Comparison of ENCODE assay signal across 1 cellular context in genomic region chr6:157787080-157787479, GRCh38.
TF ChIP-seq lines count a peak whose summit lies in the region.

No MANE protein-coding gene starts in this region.

TF ChIP-seq in HepG2, 621 proteins besides CTCF, POLR2A, EP300 and RAD21 (continues in another document):
- TF ChIP-seq, protein P1, sequence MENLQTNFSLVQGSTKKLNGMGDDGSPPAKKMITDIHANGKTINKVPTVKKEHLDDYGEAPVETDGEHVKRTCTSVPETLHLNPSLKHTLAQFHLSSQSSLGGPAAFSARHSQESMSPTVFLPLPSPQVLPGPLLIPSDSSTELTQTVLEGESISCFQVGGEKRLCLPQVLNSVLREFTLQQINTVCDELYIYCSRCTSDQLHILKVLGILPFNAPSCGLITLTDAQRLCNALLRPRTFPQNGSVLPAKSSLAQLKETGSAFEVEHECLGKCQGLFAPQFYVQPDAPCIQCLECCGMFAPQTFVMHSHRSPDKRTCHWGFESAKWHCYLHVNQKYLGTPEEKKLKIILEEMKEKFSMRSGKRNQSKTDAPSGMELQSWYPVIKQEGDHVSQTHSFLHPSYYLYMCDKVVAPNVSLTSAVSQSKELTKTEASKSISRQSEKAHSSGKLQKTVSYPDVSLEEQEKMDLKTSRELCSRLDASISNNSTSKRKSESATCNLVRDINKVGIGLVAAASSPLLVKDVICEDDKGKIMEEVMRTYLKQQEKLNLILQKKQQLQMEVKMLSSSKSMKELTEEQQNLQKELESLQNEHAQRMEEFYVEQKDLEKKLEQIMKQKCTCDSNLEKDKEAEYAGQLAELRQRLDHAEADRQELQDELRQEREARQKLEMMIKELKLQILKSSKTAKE (CRISPR knock-in tag; IDR thresholded peaks at IDR 0.05; ENCODE audit: borderline replicate concordance), result no peak
- TF ChIP-seq ZNF296 (CRISPR knock-in tag; conservative IDR thresholded peaks at IDR 0.05) (no peak), ZFP90 (CRISPR knock-in tag; IDR thresholded peaks at IDR 0.05; ENCODE audit: borderline replicate concordance) (no peak), GMEB1 (CRISPR knock-in tag; IDR thresholded peaks at IDR 0.05; ENCODE audit: borderline replicate concordance) (no peak), TP53 (CRISPR knock-in tag; conservative IDR thresholded peaks at IDR 0.05) (no peak), ZNF660 (CRISPR knock-in tag; IDR thresholded peaks at IDR 0.05; ENCODE audit: borderline replicate concordance, low read depth) (no peak), SCMH1 (CRISPR knock-in tag; IDR thresholded peaks at IDR 0.05; ENCODE audit: borderline replicate concordance) (no peak), MAFF (IDR thresholded peaks at IDR 0.05; ENCODE audit: low read depth, low read length) (no peak), SIN3B (IDR thresholded peaks at IDR 0.05; ENCODE audit: low read length) (no peak), ZNF367 (CRISPR knock-in tag; IDR thresholded peaks at IDR 0.05; ENCODE audit: borderline replicate concordance) (no peak), ZNF839 (CRISPR knock-in tag; IDR thresholded peaks at IDR 0.05; ENCODE audit: borderline replicate concordance) (no peak), ZNF563 (CRISPR knock-in tag; IDR thresholded peaks at IDR 0.05) (no peak), ZNF646 (CRISPR knock-in tag; IDR thresholded peaks at IDR 0.05) (no peak), MEF2D (CRISPR knock-in tag; IDR thresholded peaks at IDR 0.05) (no peak), MBD4 (IDR thresholded peaks at IDR 0.05; ENCODE audit: borderline replicate concordance, low read length) (no peak), ZNF850 (CRISPR knock-in tag; conservative IDR thresholded peaks at IDR 0.05) (no peak), FOXK2 (IDR thresholded peaks at IDR 0.05) (no peak), ZNF382 (CRISPR knock-in tag; IDR thresholded peaks at IDR 0.05; ENCODE audit: borderline replicate concordance) (no peak), ZNF670 (CRISPR knock-in tag; IDR thresholded peaks at IDR 0.05; ENCODE audit: borderline replicate concordance) (no peak), GMEB2 (CRISPR knock-in tag; IDR thresholded peaks at IDR 0.05; ENCODE audit: low read depth) (no peak), ZNF816 (CRISPR knock-in tag; IDR thresholded peaks at IDR 0.05; ENCODE audit: borderline replicate concordance) (no peak), ZEB1 (IDR thresholded peaks at IDR 0.05; ENCODE audit: insufficient replicate concordance, low read depth) (no peak), RELA (CRISPR knock-in tag; IDR thresholded peaks at IDR 0.05) (no peak), MXI1 (IDR thresholded peaks at IDR 0.05; ENCODE audit: borderline replicate concordance, low read depth, low read length) (no peak), BHLHE40 (IDR thresholded peaks at IDR 0.05; ENCODE audit: low read length) (no peak), ZNF101 (CRISPR knock-in tag; IDR thresholded peaks at IDR 0.05; ENCODE audit: borderline replicate concordance, low read depth) (no peak), GTF2F1 (IDR thresholded peaks at IDR 0.05; ENCODE audit: low read length) (no peak), ZNF549 (CRISPR knock-in tag; IDR thresholded peaks at IDR 0.05) (no peak), ZNF781 (CRISPR knock-in tag; IDR thresholded peaks at IDR 0.05; ENCODE audit: borderline replicate concordance, not compliant biosample characterization) (no peak), ZNF350 (CRISPR knock-in tag; IDR thresholded peaks at IDR 0.05; ENCODE audit: borderline replicate concordance, low read depth) (no peak), RFXANK (CRISPR knock-in tag; IDR thresholded peaks at IDR 0.05) (no peak), ARID2 (CRISPR knock-in tag; IDR thresholded peaks at IDR 0.05; ENCODE audit: borderline replicate concordance) (no peak), ZNF550 (CRISPR knock-in tag; IDR thresholded peaks at IDR 0.05; ENCODE audit: borderline replicate concordance) (no peak), ATF3 (CRISPR knock-in tag; IDR thresholded peaks at IDR 0.05) (no peak), ZSCAN20 (CRISPR knock-in tag; IDR thresholded peaks at IDR 0.05; ENCODE audit: borderline replicate concordance) (no peak), TBX3 (IDR thresholded peaks at IDR 0.05; ENCODE audit: borderline replicate concordance) (no peak)
- TF ChIP-seq, protein P2, sequence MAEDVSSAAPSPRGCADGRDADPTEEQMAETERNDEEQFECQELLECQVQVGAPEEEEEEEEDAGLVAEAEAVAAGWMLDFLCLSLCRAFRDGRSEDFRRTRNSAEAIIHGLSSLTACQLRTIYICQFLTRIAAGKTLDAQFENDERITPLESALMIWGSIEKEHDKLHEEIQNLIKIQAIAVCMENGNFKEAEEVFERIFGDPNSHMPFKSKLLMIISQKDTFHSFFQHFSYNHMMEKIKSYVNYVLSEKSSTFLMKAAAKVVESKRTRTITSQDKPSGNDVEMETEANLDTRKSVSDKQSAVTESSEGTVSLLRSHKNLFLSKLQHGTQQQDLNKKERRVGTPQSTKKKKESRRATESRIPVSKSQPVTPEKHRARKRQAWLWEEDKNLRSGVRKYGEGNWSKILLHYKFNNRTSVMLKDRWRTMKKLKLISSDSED (CRISPR knock-in tag; IDR thresholded peaks at IDR 0.05), result no peak
- TF ChIP-seq, protein P3, sequence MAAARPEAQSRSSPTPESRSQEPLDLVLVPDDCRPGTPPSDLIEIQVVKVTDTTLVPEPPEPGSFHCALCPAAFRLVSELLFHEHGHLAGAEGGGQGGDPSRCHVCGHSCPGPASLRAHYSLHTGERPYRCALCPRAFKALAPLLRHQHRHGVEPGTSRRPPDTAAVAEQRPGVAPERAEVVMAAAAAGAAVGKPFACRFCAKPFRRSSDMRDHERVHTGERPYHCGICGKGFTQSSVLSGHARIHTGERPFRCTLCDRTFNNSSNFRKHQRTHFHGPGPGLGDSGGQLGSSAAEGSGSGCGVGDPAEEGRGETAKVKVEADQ (CRISPR knock-in tag; IDR thresholded peaks at IDR 0.05; ENCODE audit: borderline replicate concordance), result no peak
- TF ChIP-seq, protein P4, sequence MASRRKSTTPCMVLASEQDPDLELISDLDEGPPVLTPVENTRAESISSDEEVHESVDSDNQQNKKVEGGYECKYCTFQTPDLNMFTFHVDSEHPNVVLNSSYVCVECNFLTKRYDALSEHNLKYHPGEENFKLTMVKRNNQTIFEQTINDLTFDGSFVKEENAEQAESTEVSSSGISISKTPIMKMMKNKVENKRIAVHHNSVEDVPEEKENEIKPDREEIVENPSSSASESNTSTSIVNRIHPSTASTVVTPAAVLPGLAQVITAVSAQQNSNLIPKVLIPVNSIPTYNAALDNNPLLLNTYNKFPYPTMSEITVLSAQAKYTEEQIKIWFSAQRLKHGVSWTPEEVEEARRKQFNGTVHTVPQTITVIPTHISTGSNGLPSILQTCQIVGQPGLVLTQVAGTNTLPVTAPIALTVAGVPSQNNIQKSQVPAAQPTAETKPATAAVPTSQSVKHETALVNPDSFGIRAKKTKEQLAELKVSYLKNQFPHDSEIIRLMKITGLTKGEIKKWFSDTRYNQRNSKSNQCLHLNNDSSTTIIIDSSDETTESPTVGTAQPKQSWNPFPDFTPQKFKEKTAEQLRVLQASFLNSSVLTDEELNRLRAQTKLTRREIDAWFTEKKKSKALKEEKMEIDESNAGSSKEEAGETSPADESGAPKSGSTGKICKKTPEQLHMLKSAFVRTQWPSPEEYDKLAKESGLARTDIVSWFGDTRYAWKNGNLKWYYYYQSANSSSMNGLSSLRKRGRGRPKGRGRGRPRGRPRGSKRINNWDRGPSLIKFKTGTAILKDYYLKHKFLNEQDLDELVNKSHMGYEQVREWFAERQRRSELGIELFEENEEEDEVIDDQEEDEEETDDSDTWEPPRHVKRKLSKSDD (CRISPR knock-in tag; IDR thresholded peaks at IDR 0.05; ENCODE audit: low read depth), result no peak
- TF ChIP-seq, protein P5, sequence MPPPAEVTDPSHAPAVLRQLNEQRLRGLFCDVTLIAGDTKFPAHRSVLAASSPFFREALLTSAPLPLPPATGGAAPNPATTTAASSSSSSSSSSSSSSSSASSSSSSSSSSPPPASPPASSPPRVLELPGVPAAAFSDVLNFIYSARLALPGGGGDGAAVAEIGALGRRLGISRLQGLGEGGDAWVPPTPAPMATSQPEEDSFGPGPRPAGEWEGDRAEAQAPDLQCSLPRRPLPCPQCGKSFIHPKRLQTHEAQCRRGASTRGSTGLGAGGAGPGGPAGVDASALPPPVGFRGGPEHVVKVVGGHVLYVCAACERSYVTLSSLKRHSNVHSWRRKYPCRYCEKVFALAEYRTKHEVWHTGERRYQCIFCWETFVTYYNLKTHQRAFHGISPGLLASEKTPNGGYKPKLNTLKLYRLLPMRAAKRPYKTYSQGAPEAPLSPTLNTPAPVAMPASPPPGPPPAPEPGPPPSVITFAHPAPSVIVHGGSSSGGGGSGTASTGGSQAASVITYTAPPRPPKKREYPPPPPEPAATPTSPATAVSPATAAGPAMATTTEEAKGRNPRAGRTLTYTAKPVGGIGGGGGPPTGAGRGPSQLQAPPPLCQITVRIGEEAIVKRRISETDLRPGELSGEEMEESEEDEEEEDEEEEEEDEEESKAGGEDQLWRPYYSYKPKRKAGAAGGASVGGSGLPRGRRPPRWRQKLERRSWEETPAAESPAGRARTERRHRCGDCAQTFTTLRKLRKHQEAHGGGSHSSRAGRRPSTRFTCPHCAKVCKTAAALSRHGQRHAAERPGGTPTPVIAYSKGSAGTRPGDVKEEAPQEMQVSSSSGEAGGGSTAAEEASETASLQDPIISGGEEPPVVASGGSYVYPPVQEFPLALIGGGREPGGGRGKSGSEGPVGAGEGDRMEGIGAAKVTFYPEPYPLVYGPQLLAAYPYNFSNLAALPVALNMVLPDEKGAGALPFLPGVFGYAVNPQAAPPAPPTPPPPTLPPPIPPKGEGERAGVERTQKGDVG (CRISPR knock-in tag; IDR thresholded peaks at IDR 0.05; ENCODE audit: borderline replicate concordance), result no peak
- TF ChIP-seq, protein P6, sequence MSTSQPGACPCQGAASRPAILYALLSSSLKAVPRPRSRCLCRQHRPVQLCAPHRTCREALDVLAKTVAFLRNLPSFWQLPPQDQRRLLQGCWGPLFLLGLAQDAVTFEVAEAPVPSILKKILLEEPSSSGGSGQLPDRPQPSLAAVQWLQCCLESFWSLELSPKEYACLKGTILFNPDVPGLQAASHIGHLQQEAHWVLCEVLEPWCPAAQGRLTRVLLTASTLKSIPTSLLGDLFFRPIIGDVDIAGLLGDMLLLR (CRISPR knock-in tag; IDR thresholded peaks at IDR 0.05), result no peak
